Comparison of ENCODE assay signal across 8 cellular contexts in genomic region chr6:3229566-3230274, GRCh38. TPM values are rescaled to one million over a fixed set of nuclear protein-coding genes. Genes with fewer than 3 reads are reported as not detected.
DNase-seq lines count a peak whose midpoint lies in the region; ATAC-seq, FAIRE-seq and TF ChIP-seq lines count a peak whose summit lies in the region.

No MANE protein-coding gene starts in this region.

- no peak overlapping the region for H3K27ac Mint-ChIP-seq in natural killer cell

- no peaks in the 10 kb centered on the region for H3K9me3 Mint-ChIP-seq in natural killer cell

- peaks cover 36 to 56% of the 10 kb centered on the region in 2 donors for H3K4me1 Mint-ChIP-seq in natural killer cell

- intact Hi-C loops in natural killer cell (cut with micrococcal nuclease): no loop called here

- ATAC-seq in GM18498 (IDR thresholded peaks at IDR 0.05; ENCODE audit: unreplicated experiment): peak; percentile 34
- peak; percentile 49 to 65 (median 57) for ATAC-seq in natural killer cell
- no peak for ATAC-seq in GM21390 (IDR thresholded peaks at IDR 0.05; ENCODE audit: unreplicated experiment)
- no peak for ATAC-seq in GM18907 (IDR thresholded peaks at IDR 0.05; ENCODE audit: unreplicated experiment)
- ATAC-seq in HG03521 (IDR thresholded peaks at IDR 0.05; ENCODE audit: unreplicated experiment): no peak

- H3K36me3 Mint-ChIP-seq in natural killer cell: no peaks in the 10 kb centered on the region

- H3K4me3 Mint-ChIP-seq in natural killer cell: peak overlapping the region; percentile 45

- no peak for FAIRE-seq in RCC 7860 (lab: Jason Lieb, UNC)

- TF ChIP-seq CTCF in natural killer cell (IDR thresholded peaks at IDR 0.05): no peak

- peak; percentile 68 for DNase-seq in NCI-H2171 (lab: John Stamatoyannopoulos, UW)
- DNase-seq in anterior cingulate cortex (lab: John Stamatoyannopoulos, UW): peak in 34 of 58 donors; percentile 23 to 62 (median 46)
- DNase-seq in natural killer cell: no peak
- DNase-seq in RCC 7860 (ENCODE audit: low spot score): no peak

- peaks cover 73 to 77% of the 10 kb centered on the region in 2 donors for H3K27me3 Mint-ChIP-seq in natural killer cell (ENCODE audit: low read depth in 2 of 2)

RNA-seq across cellular contexts. Expression of gene TUBB2B, which starts 2.3 kb away (rescaled TPM):
- total RNA-seq in natural killer cell: under 1 TPM in 2 of 3 donors, not detected in 1; 0.66 to 0.75 TPM

RNA-seq across cellular contexts. Expression of gene PSMG4, which starts 29.0 kb away (rescaled TPM):
- 10 to 100 TPM in 2 of 3 donors, 1 to 10 TPM in 1; 8.3 to 15.3 (median 11.3) TPM for total RNA-seq in natural killer cell

Comparison
In these comparisons a context has a peak if more than half of its experiments do, and no peak if none do; other contexts are left out.
1. ATAC-seq: peak in GM18498 (single experiment) and natural killer cell (3 of 3); none in GM21390 (single experiment), GM18907 (single experiment) and HG03521 (single experiment).
2. DNase-seq: peak in NCI-H2171 (single experiment) and anterior cingulate cortex (34 of 58); none in natural killer cell (single experiment) and RCC 7860 (single experiment).